ENCODE assay signal across 28 cellular contexts in genomic region chr6:143362192-143362558, GRCh38.
"Had no signal": no experiment of that assay in that cellular context is flagged by ENCODE, and none has a peak within 500 bp of the region (broad histone marks: within the 10 kb centered on the region; RNA-seq: fewer than 3 reads in every experiment).

No MANE protein-coding gene starts in this region.

- H3K4me1 ChIP-seq: adrenal gland, gastrocnemius medialis, vagina had no signal

- H3K36me3 Mint-ChIP-seq: activated naive CD8-positive, alpha-beta T cell; brain; mesothelial cell of epicardium; naive B cell; type B pancreatic cell had no signal

- H3K4me3 Mint-ChIP-seq: activated CD4-positive, alpha-beta memory T cell treated with anti-CD3 and anti-CD28 coated beads, Interleukin-2, amount 10 ng/mL, durations not matched to agents 7 days and 5 days; activated CD4-positive, alpha-beta T cell treated with anti-CD3 and anti-CD28 coated beads, Interleukin-2, amount 10 ng/mL, durations not matched to agents 7 days and 5 days; activated naive CD8-positive, alpha-beta T cell; brain; mesothelial cell of epicardium; naive B cell; nephron progenitor cell; stimulated activated naive CD8-positive, alpha-beta T cell treated with anti-CD3 and anti-CD28 coated beads, Interleukin-15, Interleukin-2, amounts not matched to agents 100 ng/mL and 50 ng/mL, for 24 hours; type B pancreatic cell had no signal

- DNase-seq: activated CD4-positive, alpha-beta memory T cell treated with anti-CD3 and anti-CD28 coated beads, Interleukin-2, amount 10 ng/mL, durations not matched to agents 7 days and 5 days; activated CD4-positive, alpha-beta T cell treated with anti-CD3 and anti-CD28 coated beads, Interleukin-2, amount 10 ng/mL, durations not matched to agents 7 days and 5 days; activated effector memory CD4-positive, alpha-beta T cell treated with Interleukin-2 at 50 U/mL for 16 hours; activated naive CD4-positive, alpha-beta T cell treated with Interleukin-2 at 50 U/mL for 16 hours; activated T-cell treated with anti-CD3 and anti-CD28 coated beads, Interleukin-2, amount 50 U/mL, for 48 hours; adrenal gland; aorta; effector memory CD4-positive, alpha-beta T cell; gastrocnemius medialis; glutamatergic neuron; naive B cell; nephron progenitor cell; ovary; right lobe of liver; stimulated activated CD4-positive, alpha-beta T cell treated with anti-CD3 and anti-CD28 coated beads, Interleukin-2, amount 100 ng/mL, for 48 hours; T-helper 9 cell; WERI-Rb-1 had no signal

- ATAC-seq: activated CD4-positive, CD25-positive, alpha-beta regulatory T cell treated with anti-CD3 and anti-CD28 coated beads, Interleukin-2, amount 50 U/mL, for 24 hours; gastrocnemius medialis had no signal

- H3K27me3 ChIP-seq: adrenal gland, dorsolateral prefrontal cortex, gastrocnemius medialis, hepatocyte, ovary, right lobe of liver, vagina had no signal

- H3K27ac Mint-ChIP-seq: activated CD4-positive, alpha-beta memory T cell treated with anti-CD3 and anti-CD28 coated beads, Interleukin-2, amount 10 ng/mL, durations not matched to agents 7 days and 5 days; activated CD4-positive, alpha-beta T cell treated with anti-CD3 and anti-CD28 coated beads, Interleukin-2, amount 10 ng/mL, durations not matched to agents 7 days and 5 days; activated naive CD8-positive, alpha-beta T cell; mesothelial cell of epicardium; nephron progenitor cell; progenitor cell of endocrine pancreas; stimulated activated naive CD8-positive, alpha-beta T cell treated with anti-CD3 and anti-CD28 coated beads, Interleukin-15, Interleukin-2, amounts not matched to agents 100 ng/mL and 50 ng/mL, for 24 hours; type B pancreatic cell had no signal

- H3K27ac ChIP-seq: adrenal gland, coronary artery, dorsolateral prefrontal cortex, gastrocnemius medialis, hepatocyte, ovary, right lobe of liver, vagina, WERI-Rb-1 had no signal

- H3K4me1 Mint-ChIP-seq: activated CD4-positive, alpha-beta memory T cell treated with anti-CD3 and anti-CD28 coated beads, Interleukin-2, amount 10 ng/mL, durations not matched to agents 7 days and 5 days; activated CD4-positive, alpha-beta T cell treated with anti-CD3 and anti-CD28 coated beads, Interleukin-2, amount 10 ng/mL, durations not matched to agents 7 days and 5 days; naive B cell; nephron progenitor cell had no signal

- H3K27me3 Mint-ChIP-seq: brain, progenitor cell of endocrine pancreas, type B pancreatic cell had no signal

- H3K9me3 ChIP-seq: adrenal gland, gastrocnemius medialis, ovary, right lobe of liver, vagina had no signal

- H3K9me3 Mint-ChIP-seq: activated CD4-positive, alpha-beta memory T cell treated with anti-CD3 and anti-CD28 coated beads, Interleukin-2, amount 10 ng/mL, durations not matched to agents 7 days and 5 days; activated CD4-positive, alpha-beta T cell treated with anti-CD3 and anti-CD28 coated beads, Interleukin-2, amount 10 ng/mL, durations not matched to agents 7 days and 5 days; mesothelial cell of epicardium; naive B cell; nephron progenitor cell; stimulated activated naive CD8-positive, alpha-beta T cell treated with anti-CD3 and anti-CD28 coated beads, Interleukin-15, Interleukin-2, amounts not matched to agents 100 ng/mL and 50 ng/mL, for 24 hours; type B pancreatic cell had no signal
